In the genomic region with DNA sequence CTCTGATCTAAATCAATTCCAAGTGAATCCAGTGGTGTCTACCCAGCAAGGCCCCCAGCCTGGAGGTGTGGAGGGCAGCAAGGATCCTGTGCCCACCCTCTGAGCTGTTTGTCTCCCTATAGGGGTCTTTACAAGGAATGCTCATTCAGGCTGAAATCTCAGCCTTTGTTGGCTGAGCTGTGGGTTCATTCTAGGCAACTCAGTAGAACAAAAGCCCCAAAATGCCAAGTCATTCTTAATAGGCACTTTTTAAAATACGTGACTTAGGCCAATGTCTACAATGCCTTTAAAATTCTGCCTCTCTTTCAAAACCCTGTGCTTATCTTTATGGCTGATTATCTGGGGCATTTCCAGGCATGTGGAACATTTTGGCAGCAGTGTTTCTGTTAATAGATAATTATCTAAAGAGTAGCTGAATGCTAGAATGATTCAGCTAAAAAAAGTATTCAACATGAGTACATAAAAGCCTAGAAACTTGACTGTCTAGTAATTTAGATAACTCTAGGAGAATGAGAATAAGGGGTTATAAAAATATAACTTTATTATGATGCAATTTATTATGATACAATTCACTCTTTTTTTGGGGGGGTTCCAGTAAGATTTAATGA, we compare ENCODE assay signal across 9 cellular contexts. TPM values are rescaled to one million over a fixed set of nuclear protein-coding genes. Genes with fewer than 3 reads are reported as not detected.
DNase-seq lines count a peak whose midpoint lies in the region; ATAC-seq and TF ChIP-seq lines count a peak whose summit lies in the region.
"Had no signal": no experiment of that assay in that cellular context is flagged by ENCODE, and none has a peak within 500 bp of the region (broad histone marks: within the 10 kb centered on the region; RNA-seq: fewer than 3 reads in every experiment).

No MANE protein-coding gene starts in this region.

- intact Hi-C loops in lower leg skin (cut with DNase I; ENCODE audit: low total_unique reads), result no loop called here

- TF ChIP-seq CTCF in BJ (IDR thresholded peaks at IDR 0.05; ENCODE audit: insufficient read depth, low read depth, low read length) (no peak), lower leg skin (IDR thresholded peaks at IDR 0.05) (no peak)

- H3K9me3 ChIP-seq in SK-N-MC (ENCODE audit: low read depth, low read length), result 0 out of 2 replicates have a peak, but pooled peaks cover 3% of the 10 kb centered on the region
- H3K9me3 ChIP-seq: testis had no signal

- DNase-seq in BJ (ENCODE audit: low read depth), result peak; percentile 89
- peak; percentile 96 for DNase-seq in SK-N-MC (ENCODE audit: low read depth, low spot score)
- DNase-seq in kidney glomerular epithelial cell (lab: John Stamatoyannopoulos, UW), result peak; percentile 99
- no peak for DNase-seq in activated CD8-positive, alpha-beta memory T cell treated with anti-CD3 and anti-CD28 coated beads, Interleukin-2, amount 50 U/mL, for 4 hours
- DNase-seq in lower leg skin (ENCODE audit: low spot score in 2 of 2), result no peak
- DNase-seq: MV-4-11; naive thymus-derived CD8-positive, alpha-beta T cell; testis had no signal

- no peak for TF ChIP-seq POLR2A in lower leg skin (IDR thresholded peaks at IDR 0.05)

- POLR2A ChIA-PET in BJ (lab: Charles Lee), result interaction anchor here (0.7 kb wide), 1 partner anchor 449 kb away, joined by 5 read pairs; a partner anchor contains a TSS

- H3K9ac ChIP-seq in SK-N-MC (ENCODE audit: insufficient read length), result peak overlapping the region; percentile 82

- H3K36me3 ChIP-seq in BJ (ENCODE audit: control insufficient read depth, insufficient read depth, low read length) (no peaks in the 10 kb centered on the region), SK-N-MC (ENCODE audit: insufficient read depth, low read length) (no peaks in the 10 kb centered on the region; the same call in 1 of the 2 replicates)

- H3K4me3 ChIP-seq in BJ (ENCODE audit: low read depth, low read length) (no peak overlapping the region), SK-N-MC (peak overlapping the region; percentile 47), lower leg skin (ENCODE audit: low read depth, poor library complexity, severe bottlenecking) (no peak overlapping the region)
- H3K4me3 ChIP-seq: testis had no signal

- CTCF ChIA-PET in BJ (lab: Yijun Ruan, JAX), result interaction anchor here (0.6 to 1.8 kb wide), 3 partner anchors 11 to 296 kb away, joined by 3 to 7 read pairs (median 3); no protein-coding TSS in a partner anchor

- ATAC-seq in GM19467 (IDR thresholded peaks at IDR 0.05; ENCODE audit: unreplicated experiment), result no peak
- ATAC-seq: naive thymus-derived CD8-positive, alpha-beta T cell had no signal

- H3K27ac ChIP-seq in SK-N-MC, result peak overlapping the region; percentile 100
- H3K27ac ChIP-seq: testis had no signal

- H3K27me3 ChIP-seq in BJ (ENCODE audit: control insufficient read depth, insufficient read depth, low read length), result no peaks in the 10 kb centered on the region
- H3K27me3 ChIP-seq: testis had no signal

- 18 to 32% methylated on average over 1 of the region's 1 CpG for WGBS in lower leg skin, 2 donors

RNA-seq across cellular contexts. Expression of a gene that starts 7.4 kb away (rescaled TPM):
- polyA plus RNA-seq in BJ (2011; rRNA removed), result 0.11 TPM in 1 of 2 replicates, not detected in the other
- 0.43 TPM in 1 of 2 replicates, not detected in the other for polyA minus RNA-seq in BJ (2011; rRNA and poly(A)+ RNA removed)
- total RNA-seq in lower leg skin, result 10 to 100 TPM; 11.5 to 35.6 (median 14.4) TPM
- total RNA-seq: naive thymus-derived CD8-positive, alpha-beta T cell had no signal
- polyA plus RNA-seq: naive thymus-derived CD8-positive, alpha-beta T cell had no signal

RNA-seq across cellular contexts. Expression of a gene that starts 12.6 kb away (rescaled TPM):
- not detected in 2 replicates for polyA plus RNA-seq in BJ (2011; rRNA removed)
- polyA minus RNA-seq in BJ (2011; rRNA and poly(A)+ RNA removed), result not detected in 2 replicates
- 1 to 10 TPM in 1 of 4 donors, under 1 TPM in 2, not detected in 1; 0.32 to 1.7 (median 0.80) TPM for total RNA-seq in lower leg skin
- total RNA-seq: naive thymus-derived CD8-positive, alpha-beta T cell had no signal
- polyA plus RNA-seq: naive thymus-derived CD8-positive, alpha-beta T cell had no signal

RNA-seq across cellular contexts. Expression of a gene that starts 18.4 kb away (rescaled TPM):
- polyA plus RNA-seq in BJ (2011; rRNA removed), result not detected in 2 replicates
- polyA minus RNA-seq in BJ (2011; rRNA and poly(A)+ RNA removed), result not detected in 2 replicates
- 1 to 10 TPM; 1.0 to 2.9 (median 2.4) TPM for total RNA-seq in lower leg skin
- total RNA-seq: naive thymus-derived CD8-positive, alpha-beta T cell; testis had no signal
- polyA plus RNA-seq: naive thymus-derived CD8-positive, alpha-beta T cell had no signal

RNA-seq across cellular contexts. Expression of a gene that starts 18.4 kb away (rescaled TPM):
- polyA plus RNA-seq in BJ (2011; rRNA removed), result not detected in 2 replicates
- not detected in 2 replicates for polyA minus RNA-seq in BJ (2011; rRNA and poly(A)+ RNA removed)
- 1 to 10 TPM in 2 of 4 donors, under 1 TPM in 2; 0.21 to 6.9 (median 1.6) TPM for total RNA-seq in lower leg skin
- total RNA-seq: naive thymus-derived CD8-positive, alpha-beta T cell had no signal
- polyA plus RNA-seq: naive thymus-derived CD8-positive, alpha-beta T cell had no signal

RNA-seq across cellular contexts. Expression of a gene that starts 28.4 kb away (rescaled TPM):
- not detected in 2 replicates for polyA plus RNA-seq in BJ (2011; rRNA removed)
- polyA minus RNA-seq in BJ (2011; rRNA and poly(A)+ RNA removed), result not detected in 2 replicates
- not detected for total RNA-seq in lower leg skin
- total RNA-seq: naive thymus-derived CD8-positive, alpha-beta T cell; testis had no signal
- polyA plus RNA-seq: naive thymus-derived CD8-positive, alpha-beta T cell had no signal

Comparison
In these comparisons a context has a peak if more than half of its experiments do, and no peak if none do; other contexts are left out.
1. DNase-seq: peak in BJ (single experiment), SK-N-MC (single experiment) and kidney glomerular epithelial cell (single experiment); none in activated CD8-positive, alpha-beta memory T cell treated with anti-CD3 and anti-CD28 coated beads, Interleukin-2, amount 50 U/mL, for 4 hours (single experiment) and lower leg skin (0 of 2).